13 cellular contexts compared by ENCODE assay signal in the genomic region with DNA sequence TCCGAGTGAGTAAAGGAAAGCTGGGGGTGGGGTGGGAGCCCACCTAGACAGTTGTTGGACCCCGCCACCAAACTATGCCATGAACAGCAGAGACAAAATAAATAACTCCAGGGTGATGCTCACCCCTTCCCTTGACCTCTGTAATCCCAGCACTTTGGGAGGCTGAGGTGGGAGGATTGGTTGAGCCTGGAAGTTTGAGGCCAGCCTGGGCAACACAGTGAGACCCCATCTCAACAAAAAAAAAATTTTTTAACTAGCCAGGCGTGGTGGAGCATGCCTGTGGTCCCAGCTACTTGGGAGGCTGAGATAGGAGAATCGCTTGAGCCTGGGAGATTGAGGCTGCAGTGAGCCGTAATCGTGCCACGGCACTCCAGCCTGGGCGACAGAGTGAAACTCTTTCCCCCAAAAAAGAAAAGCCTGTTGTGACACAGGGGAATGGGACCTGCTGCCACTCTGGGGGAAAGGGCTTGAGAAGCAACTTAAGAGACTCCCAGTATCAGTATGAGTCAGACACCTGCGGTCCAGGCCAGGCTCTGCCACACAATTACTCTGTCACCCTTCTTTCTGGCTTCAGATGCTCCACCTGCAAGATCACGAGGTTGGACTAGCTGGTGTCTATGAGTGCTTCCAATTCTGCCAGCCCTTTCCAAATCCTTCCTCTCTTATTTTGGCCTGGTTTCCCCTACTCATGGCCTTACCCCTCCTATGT. TPM values are rescaled to one million over a fixed set of nuclear protein-coding genes. Genes with fewer than 3 reads are reported as not detected.
A peak's percentile ranks its signal among the peaks of the same experiment; 100 is the strongest.
DNase-seq lines count a peak whose midpoint lies in the region; ATAC-seq and TF ChIP-seq lines count a peak whose summit lies in the region.
"Had no signal": no experiment of that assay in that cellular context is flagged by ENCODE, and none has a peak within 500 bp of the region (broad histone marks: within the 10 kb centered on the region; RNA-seq: fewer than 3 reads in every experiment).

No MANE protein-coding gene starts in this region.

- ATAC-seq in GM18498 (IDR thresholded peaks at IDR 0.05; ENCODE audit: unreplicated experiment) (peak; percentile 77), GM21447 (IDR thresholded peaks at IDR 0.05; ENCODE audit: unreplicated experiment) (peak; percentile 85), foreskin keratinocyte (peak; percentile 69)
- no peak for ATAC-seq in CD4-positive, alpha-beta T cell (ENCODE audit: poor library complexity)

- no peaks in the 10 kb centered on the region for H3K27me3 Mint-ChIP-seq in IgD-negative memory B cell
- H3K27me3 Mint-ChIP-seq in CD4-positive, alpha-beta T cell, result no peaks in the 10 kb centered on the region

- CTCF ChIA-PET in CD4-positive, alpha-beta T cell (lab: Charles Lee), result no interaction called here

- H3K9me3 Mint-ChIP-seq in IgD-negative memory B cell, result no peaks in the 10 kb centered on the region
- H3K9me3 Mint-ChIP-seq in CD4-positive, alpha-beta T cell, result no peaks in the 10 kb centered on the region
- H3K9me3 Mint-ChIP-seq: dendritic cell treated with granulocyte-macrophage colony-stimulating factor and Interleukin-4, amounts not matched to agents 40 ng/mL and 50 ng/mL, for 4 days had no signal

- no peaks in the 10 kb centered on the region for H3K9me3 ChIP-seq in CD4-positive, alpha-beta T cell (ENCODE audit: control insufficient read depth, low read length)
- H3K9me3 ChIP-seq: tibial nerve had no signal

- POLR2A ChIA-PET in CD4-positive, alpha-beta T cell (lab: Charles Lee), result no interaction called here

- DNase-seq in foreskin keratinocyte (peak; percentile 22 to 58), HPDE6-E6E7 (ENCODE audit: extremely low spot score) (no peak), NCI-H2171 (lab: John Stamatoyannopoulos, UW) (no peak)
- no peak for DNase-seq in stimulated activated CD4-positive, alpha-beta T cell treated with anti-CD3 and anti-CD28 coated beads, Interleukin-15, amount 100 ng/mL, for 24 hours
- DNase-seq in CD4-positive, alpha-beta T cell, result no peak
- DNase-seq: DND-41, islet precursor cell, NCI-H446 had no signal

- H3K27ac Mint-ChIP-seq in IgD-negative memory B cell, result peak overlapping the region in 2 of 3 donors; percentile 26 to 53
- H3K27ac Mint-ChIP-seq in CD4-positive, alpha-beta T cell, result no peak overlapping the region
- H3K27ac Mint-ChIP-seq: dendritic cell treated with granulocyte-macrophage colony-stimulating factor and Interleukin-4, amounts not matched to agents 40 ng/mL and 50 ng/mL, for 4 days had no signal

- peaks cover 5 to 9% (median 9%) of the 10 kb centered on the region in 3 donors for H3K4me1 Mint-ChIP-seq in IgD-negative memory B cell
- H3K4me1 Mint-ChIP-seq in CD4-positive, alpha-beta T cell (ENCODE audit: low read depth), result peaks cover 12% of the 10 kb centered on the region

- H3K27ac ChIP-seq in foreskin keratinocyte, result peak overlapping the region; percentile 47
- no peak overlapping the region for H3K27ac ChIP-seq in CD4-positive, alpha-beta T cell (ENCODE audit: low read depth, low read length)

- no peak overlapping the region for H3K4me3 Mint-ChIP-seq in IgD-negative memory B cell
- no peak overlapping the region for H3K4me3 Mint-ChIP-seq in CD4-positive, alpha-beta T cell
- H3K4me3 Mint-ChIP-seq: dendritic cell treated with granulocyte-macrophage colony-stimulating factor and Interleukin-4, amounts not matched to agents 40 ng/mL and 50 ng/mL, for 4 days had no signal

- intact Hi-C loops in CD4-positive, alpha-beta T cell (cut with DNase I, micrococcal nuclease), result no loop called here

- H3K27me3 ChIP-seq in foreskin keratinocyte, result no peaks in the 10 kb centered on the region
- no peaks in the 10 kb centered on the region for H3K27me3 ChIP-seq in CD4-positive, alpha-beta T cell (ENCODE audit: control insufficient read depth, insufficient read depth, low read length)
- H3K27me3 ChIP-seq: tibial nerve had no signal

- no peaks in the 10 kb centered on the region for H3K36me3 Mint-ChIP-seq in IgD-negative memory B cell
- H3K36me3 Mint-ChIP-seq in CD4-positive, alpha-beta T cell (ENCODE audit: low read depth), result no peaks in the 10 kb centered on the region

- TF ChIP-seq CTCF in foreskin keratinocyte (conservative IDR thresholded peaks at IDR 0.05), result no peak
- TF ChIP-seq CTCF in CD4-positive, alpha-beta T cell (IDR thresholded peaks at IDR 0.05), result no peak

- H3K4me1 ChIP-seq in foreskin keratinocyte, result no peaks in the 10 kb centered on the region

RNA-seq across cellular contexts. Expression of a gene that starts 5.0 kb away (rescaled TPM):
- polyA plus RNA-seq in IgD-negative memory B cell, result 2.9 TPM
- not detected in 2 replicates for total RNA-seq in foreskin keratinocyte
- polyA plus RNA-seq in foreskin keratinocyte, result not detected in 2 replicates
- total RNA-seq in CD4-positive, alpha-beta T cell, result not detected

RNA-seq across cellular contexts. Expression of a gene that starts 20.3 kb away (rescaled TPM):
- polyA plus RNA-seq in IgD-negative memory B cell, result 4.2 TPM
- total RNA-seq in foreskin keratinocyte, result 32.9 and 36.0 TPM in 2 replicates
- 21.2 and 21.5 TPM in 2 replicates for polyA plus RNA-seq in foreskin keratinocyte
- 10 to 100 TPM; 53.4 to 55.7 TPM for total RNA-seq in CD4-positive, alpha-beta T cell

RNA-seq across cellular contexts. Expression of a gene that starts 30.6 kb away (rescaled TPM):
- polyA plus RNA-seq in IgD-negative memory B cell, result 0.74 TPM
- total RNA-seq in foreskin keratinocyte, result 3.5 and 4.7 TPM in 2 replicates
- 2.2 and 2.7 TPM in 2 replicates for polyA plus RNA-seq in foreskin keratinocyte
- 10 to 100 TPM in 1 of 2 experiments, 1 to 10 TPM in 1; 10.0 to 11.4 TPM for total RNA-seq in CD4-positive, alpha-beta T cell

RNA-seq across cellular contexts. Expression of a gene that starts 40.9 kb away (rescaled TPM):
- polyA plus RNA-seq in IgD-negative memory B cell, result 0.15 TPM
- 0.99 and 2.4 TPM in 2 replicates for total RNA-seq in foreskin keratinocyte
- polyA plus RNA-seq in foreskin keratinocyte, result 1.4 and 2.4 TPM in 2 replicates
- total RNA-seq in CD4-positive, alpha-beta T cell, result under 1 TPM; 0.33 to 0.53 TPM

Comparison
In these comparisons a context has a peak if more than half of its experiments do, and no peak if none do; other contexts are left out.
1. DNase-seq: peak in foreskin keratinocyte (2 of 2); none in HPDE6-E6E7 (single experiment), NCI-H2171 (single experiment), stimulated activated CD4-positive, alpha-beta T cell treated with anti-CD3 and anti-CD28 coated beads, Interleukin-15, amount 100 ng/mL, for 24 hours (single experiment) and CD4-positive, alpha-beta T cell (0 of 10).